Comparison of ENCODE assay signal across 8 cellular contexts in the genomic region with DNA sequence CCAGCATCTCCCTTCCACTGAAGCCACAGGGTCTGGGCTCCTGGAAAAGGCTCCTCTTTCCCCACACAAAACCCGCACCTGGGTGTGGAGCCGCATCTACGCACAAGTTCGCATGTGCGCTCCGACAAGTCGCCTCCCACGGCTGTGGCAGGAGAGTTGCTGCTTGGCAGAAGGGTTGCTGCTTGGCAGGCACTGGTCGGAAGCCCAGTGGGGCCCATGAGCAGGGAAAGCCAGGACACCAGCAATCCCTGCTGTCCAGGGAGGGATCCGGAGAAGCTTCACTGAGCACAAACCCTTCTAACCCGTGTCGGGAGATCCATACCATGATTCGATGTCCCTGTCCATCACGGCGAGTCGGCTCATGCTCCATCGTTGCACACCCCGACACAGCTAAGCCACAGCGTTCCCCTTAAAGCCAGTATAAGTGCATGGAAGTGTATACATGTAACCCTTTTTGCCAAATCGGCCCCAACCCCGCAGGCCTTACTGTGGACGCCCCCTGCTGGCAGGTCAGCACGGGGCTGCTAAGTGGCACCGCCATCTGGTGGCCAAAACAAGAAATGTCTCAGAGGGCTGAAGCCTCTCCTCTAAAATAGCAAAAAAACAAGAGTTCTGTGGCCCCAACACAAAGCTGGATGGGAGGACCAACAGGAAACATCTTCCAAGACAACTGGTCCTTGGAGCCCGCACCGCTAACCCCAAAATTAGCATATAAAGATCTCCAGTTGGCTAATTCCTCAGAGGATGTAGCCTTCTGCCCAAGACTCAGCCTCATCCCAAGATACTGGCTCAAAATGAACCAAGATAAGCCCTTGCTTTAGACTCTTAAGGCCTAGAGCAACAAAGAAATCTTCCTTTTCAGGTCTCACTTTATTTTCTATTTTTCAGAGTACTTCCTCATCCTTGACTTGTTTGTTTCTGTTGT. TPM values are rescaled to one million over a fixed set of nuclear protein-coding genes. Genes with fewer than 3 reads are reported as not detected.
DNase-seq lines count a peak whose midpoint lies in the region; ATAC-seq, FAIRE-seq and TF ChIP-seq lines count a peak whose summit lies in the region.

No MANE protein-coding gene starts in this region.

- peak; percentile 64 to 70 for ATAC-seq in activated T-cell treated with anti-CD3 and anti-CD28 coated beads, Interleukin-2, amount 50 U/mL, for 72 hours (replicated peaks in 1 of 2)
- ATAC-seq in stimulated activated naive CD8-positive, alpha-beta T cell treated with anti-CD3 and anti-CD28 coated beads, Interleukin-15, Interleukin-2, amounts not matched to agents 100 U/mL and 50 U/mL, for 24 hours: peak; percentile 55
- ATAC-seq in HG02571 (IDR thresholded peaks at IDR 0.05; ENCODE audit: unreplicated experiment): no peak

- H3K36me3 Mint-ChIP-seq in activated T-cell treated with anti-CD3 and anti-CD28 coated beads, Interleukin-2, amount 50 U/mL, for 72 hours (ENCODE audit: insufficient read depth in 2 of 2): no peaks in the 10 kb centered on the region
- H3K36me3 Mint-ChIP-seq in neural crest cell (ENCODE audit: low read depth): no peaks in the 10 kb centered on the region

- no peak overlapping the region for H3K4me3 Mint-ChIP-seq in activated T-cell treated with anti-CD3 and anti-CD28 coated beads, Interleukin-2, amount 50 U/mL, for 72 hours
- no peak overlapping the region for H3K4me3 Mint-ChIP-seq in neural crest cell

- peak; percentile 100 for TF ChIP-seq CTCF in neural crest cell (conservative IDR thresholded peaks at IDR 0.05)

- peaks cover 35% of the 10 kb centered on the region for H3K27me3 Mint-ChIP-seq in activated T-cell treated with anti-CD3 and anti-CD28 coated beads, Interleukin-2, amount 50 U/mL, for 72 hours (ENCODE audit: low read depth)
- peaks cover 36% of the 10 kb centered on the region for H3K27me3 Mint-ChIP-seq in neural crest cell (ENCODE audit: low read depth)

- H3K27ac Mint-ChIP-seq in activated T-cell treated with anti-CD3 and anti-CD28 coated beads, Interleukin-2, amount 50 U/mL, for 72 hours: peak overlapping the region; percentile 2
- H3K27ac Mint-ChIP-seq in neural crest cell (ENCODE audit: unreplicated experiment): no peak overlapping the region

- DNase-seq in EH (ENCODE audit: low read depth): peak; percentile 77
- peak; percentile 84 for DNase-seq in Jurkat, Clone E6-1 (ENCODE audit: low read depth, low spot score)
- peak; percentile 50 for DNase-seq in RCC 7860 (ENCODE audit: low spot score)
- DNase-seq in activated T-cell treated with anti-CD3 and anti-CD28 coated beads, Interleukin-2, amount 50 U/mL, for 72 hours: peak; percentile 87 to 92
- DNase-seq in fibroblast of gingiva (ENCODE audit: low read depth): peak; percentile 73
- peak; percentile 96 for DNase-seq in neural crest cell (ENCODE audit: low read depth, low spot score)
- peak; percentile 92 for DNase-seq in stimulated activated naive CD8-positive, alpha-beta T cell treated with anti-CD3 and anti-CD28 coated beads, Interleukin-15, Interleukin-2, amounts not matched to agents 100 U/mL and 50 U/mL, for 24 hours

- H3K4me1 Mint-ChIP-seq in activated T-cell treated with anti-CD3 and anti-CD28 coated beads, Interleukin-2, amount 50 U/mL, for 72 hours (ENCODE audit: low read depth): peaks cover 7% of the 10 kb centered on the region
- peaks cover 10% of the 10 kb centered on the region for H3K4me1 Mint-ChIP-seq in neural crest cell

- H3K9me3 Mint-ChIP-seq in activated T-cell treated with anti-CD3 and anti-CD28 coated beads, Interleukin-2, amount 50 U/mL, for 72 hours: no peaks in the 10 kb centered on the region
- no peaks in the 10 kb centered on the region for H3K9me3 Mint-ChIP-seq in neural crest cell

- no peak overlapping the region for H3K4me3 ChIP-seq in Jurkat, Clone E6-1 (ENCODE audit: low read length)

- FAIRE-seq in RCC 7860 (lab: Jason Lieb, UNC): no peak

RNA-seq across cellular contexts. Expression of a gene that starts 8.3 kb away (rescaled TPM):
- polyA plus RNA-seq in Jurkat, Clone E6-1 (2012; ENCODE audit: insufficient read depth, insufficient read length): not detected
- total RNA-seq in activated T-cell treated with anti-CD3 and anti-CD28 coated beads, Interleukin-2, amount 50 U/mL, for 72 hours: not detected
- not detected in 2 replicates for total RNA-seq in neural crest cell

RNA-seq across cellular contexts. Expression of a gene that starts 33.1 kb away (rescaled TPM):
- 20.5 TPM for polyA plus RNA-seq in Jurkat, Clone E6-1 (2012; ENCODE audit: insufficient read depth, insufficient read length)
- 10 to 100 TPM; 90.4 to 91.8 TPM for total RNA-seq in activated T-cell treated with anti-CD3 and anti-CD28 coated beads, Interleukin-2, amount 50 U/mL, for 72 hours
- total RNA-seq in neural crest cell: 8.7 and 8.8 TPM in 2 replicates

RNA-seq across cellular contexts. Expression of a gene that starts 35.7 kb away (rescaled TPM):
- polyA plus RNA-seq in Jurkat, Clone E6-1 (2012; ENCODE audit: insufficient read depth, insufficient read length): 5.6 TPM
- 1 to 10 TPM in 1 of 2 donors, under 1 TPM in 1; 0.51 to 1.2 TPM for total RNA-seq in activated T-cell treated with anti-CD3 and anti-CD28 coated beads, Interleukin-2, amount 50 U/mL, for 72 hours
- total RNA-seq in neural crest cell: 0.28 and 0.93 TPM in 2 replicates

RNA-seq across cellular contexts. Expression of a gene that starts 48.9 kb away (rescaled TPM):
- 23.3 TPM for polyA plus RNA-seq in Jurkat, Clone E6-1 (2012; ENCODE audit: insufficient read depth, insufficient read length)
- total RNA-seq in activated T-cell treated with anti-CD3 and anti-CD28 coated beads, Interleukin-2, amount 50 U/mL, for 72 hours: 10 to 100 TPM in 1 of 2 donors, 1 to 10 TPM in 1; 7.1 to 10.2 TPM
- 22.8 and 27.5 TPM in 2 replicates for total RNA-seq in neural crest cell
